3 cellular contexts compared by ENCODE assay signal in the genomic region with DNA sequence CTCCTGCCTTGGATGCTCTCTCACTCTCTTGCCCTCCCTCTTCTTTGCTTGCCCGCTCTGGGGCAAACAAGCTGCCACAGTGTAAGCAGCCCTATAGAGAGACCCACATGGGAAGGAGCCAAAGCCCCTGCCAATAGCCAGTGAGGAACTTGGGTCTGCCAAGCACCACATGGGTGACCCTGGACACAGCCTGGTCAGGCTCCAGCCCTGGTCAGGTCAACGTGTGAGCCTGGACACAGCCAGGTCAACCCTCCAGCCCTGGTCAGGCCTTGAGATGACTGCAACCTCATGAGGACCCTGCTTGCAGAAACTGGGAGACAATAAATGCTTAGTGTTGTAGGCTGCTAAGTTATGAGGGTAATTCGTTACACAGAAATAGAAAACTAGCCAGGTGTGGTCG.
TF ChIP-seq lines count a peak whose summit lies in the region.

No MANE protein-coding gene starts in this region.

TF ChIP-seq in HepG2, 621 proteins besides CTCF, POLR2A, EP300 and RAD21 (continues in another document):
- no peak for TF ChIP-seq ZNF354B (CRISPR knock-in tag; IDR thresholded peaks at IDR 0.05)
- TF ChIP-seq ZNF619 (CRISPR knock-in tag; IDR thresholded peaks at IDR 0.05) = no peak
- TF ChIP-seq, protein P1, sequence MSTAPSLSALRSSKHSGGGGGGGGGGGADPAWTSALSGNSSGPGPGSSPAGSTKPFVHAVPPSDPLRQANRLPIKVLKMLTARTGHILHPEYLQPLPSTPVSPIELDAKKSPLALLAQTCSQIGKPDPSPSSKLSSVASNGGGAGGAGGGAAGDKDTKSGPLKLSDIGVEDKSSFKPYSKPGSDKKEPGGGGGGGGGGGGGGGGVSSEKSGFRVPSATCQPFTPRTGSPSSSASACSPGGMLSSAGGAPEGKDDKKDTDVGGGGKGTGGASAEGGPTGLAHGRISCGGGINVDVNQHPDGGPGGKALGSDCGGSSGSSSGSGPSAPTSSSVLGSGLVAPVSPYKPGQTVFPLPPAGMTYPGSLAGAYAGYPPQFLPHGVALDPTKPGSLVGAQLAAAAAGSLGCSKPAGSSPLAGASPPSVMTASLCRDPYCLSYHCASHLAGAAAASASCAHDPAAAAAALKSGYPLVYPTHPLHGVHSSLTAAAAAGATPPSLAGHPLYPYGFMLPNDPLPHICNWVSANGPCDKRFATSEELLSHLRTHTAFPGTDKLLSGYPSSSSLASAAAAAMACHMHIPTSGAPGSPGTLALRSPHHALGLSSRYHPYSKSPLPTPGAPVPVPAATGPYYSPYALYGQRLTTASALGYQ (CRISPR knock-in tag; IDR thresholded peaks at IDR 0.05) = no peak
- no peak for TF ChIP-seq ZNF282 (IDR thresholded peaks at IDR 0.05; ENCODE audit: partially characterized antibody)
- no peak for TF ChIP-seq ESRRA (CRISPR knock-in tag; IDR thresholded peaks at IDR 0.05; ENCODE audit: low read depth)
- no peak for TF ChIP-seq ZFP1 (CRISPR knock-in tag; IDR thresholded peaks at IDR 0.05)
- TF ChIP-seq, protein P2, sequence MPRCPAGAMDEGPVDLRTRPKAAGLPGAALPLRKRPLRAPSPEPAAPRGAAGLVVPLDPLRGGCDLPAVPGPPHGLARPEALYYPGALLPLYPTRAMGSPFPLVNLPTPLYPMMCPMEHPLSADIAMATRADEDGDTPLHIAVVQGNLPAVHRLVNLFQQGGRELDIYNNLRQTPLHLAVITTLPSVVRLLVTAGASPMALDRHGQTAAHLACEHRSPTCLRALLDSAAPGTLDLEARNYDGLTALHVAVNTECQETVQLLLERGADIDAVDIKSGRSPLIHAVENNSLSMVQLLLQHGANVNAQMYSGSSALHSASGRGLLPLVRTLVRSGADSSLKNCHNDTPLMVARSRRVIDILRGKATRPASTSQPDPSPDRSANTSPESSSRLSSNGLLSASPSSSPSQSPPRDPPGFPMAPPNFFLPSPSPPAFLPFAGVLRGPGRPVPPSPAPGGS (CRISPR knock-in tag; IDR thresholded peaks at IDR 0.05) = no peak
- TF ChIP-seq GABPB1 (CRISPR knock-in tag; IDR thresholded peaks at IDR 0.05) = no peak

TF ChIP-seq in K562, 482 proteins besides CTCF, POLR2A, EP300 and RAD21 (continues in another document):
- TF ChIP-seq, protein P3, sequence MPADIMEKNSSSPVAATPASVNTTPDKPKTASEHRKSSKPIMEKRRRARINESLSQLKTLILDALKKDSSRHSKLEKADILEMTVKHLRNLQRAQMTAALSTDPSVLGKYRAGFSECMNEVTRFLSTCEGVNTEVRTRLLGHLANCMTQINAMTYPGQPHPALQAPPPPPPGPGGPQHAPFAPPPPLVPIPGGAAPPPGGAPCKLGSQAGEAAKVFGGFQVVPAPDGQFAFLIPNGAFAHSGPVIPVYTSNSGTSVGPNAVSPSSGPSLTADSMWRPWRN (IDR thresholded peaks at IDR 0.05; ENCODE audit: low read depth) = no peak
- no peak for TF ChIP-seq CREBBP (IDR thresholded peaks at IDR 0.05; ENCODE audit: low read depth, low read length)
- TF ChIP-seq EWSR1 (IDR thresholded peaks at IDR 0.05; ENCODE audit: borderline replicate concordance, low read depth, partially characterized antibody) = no peak
- no peak for TF ChIP-seq TBL1XR1 (IDR thresholded peaks at IDR 0.05; ENCODE audit: low read length in 2 of 2)
- no peak for TF ChIP-seq SP1 (CRISPR knock-in tag; IDR thresholded peaks at IDR 0.05)
- no peak for TF ChIP-seq NR2F6 (CRISPR knock-in tag; IDR thresholded peaks at IDR 0.05)
- TF ChIP-seq NRF1 (conservative IDR thresholded peaks at IDR 0.05 in 1 of 2, IDR thresholded peaks at IDR 0.05 in 1 of 2) = no peak
- TF ChIP-seq, protein P4, sequence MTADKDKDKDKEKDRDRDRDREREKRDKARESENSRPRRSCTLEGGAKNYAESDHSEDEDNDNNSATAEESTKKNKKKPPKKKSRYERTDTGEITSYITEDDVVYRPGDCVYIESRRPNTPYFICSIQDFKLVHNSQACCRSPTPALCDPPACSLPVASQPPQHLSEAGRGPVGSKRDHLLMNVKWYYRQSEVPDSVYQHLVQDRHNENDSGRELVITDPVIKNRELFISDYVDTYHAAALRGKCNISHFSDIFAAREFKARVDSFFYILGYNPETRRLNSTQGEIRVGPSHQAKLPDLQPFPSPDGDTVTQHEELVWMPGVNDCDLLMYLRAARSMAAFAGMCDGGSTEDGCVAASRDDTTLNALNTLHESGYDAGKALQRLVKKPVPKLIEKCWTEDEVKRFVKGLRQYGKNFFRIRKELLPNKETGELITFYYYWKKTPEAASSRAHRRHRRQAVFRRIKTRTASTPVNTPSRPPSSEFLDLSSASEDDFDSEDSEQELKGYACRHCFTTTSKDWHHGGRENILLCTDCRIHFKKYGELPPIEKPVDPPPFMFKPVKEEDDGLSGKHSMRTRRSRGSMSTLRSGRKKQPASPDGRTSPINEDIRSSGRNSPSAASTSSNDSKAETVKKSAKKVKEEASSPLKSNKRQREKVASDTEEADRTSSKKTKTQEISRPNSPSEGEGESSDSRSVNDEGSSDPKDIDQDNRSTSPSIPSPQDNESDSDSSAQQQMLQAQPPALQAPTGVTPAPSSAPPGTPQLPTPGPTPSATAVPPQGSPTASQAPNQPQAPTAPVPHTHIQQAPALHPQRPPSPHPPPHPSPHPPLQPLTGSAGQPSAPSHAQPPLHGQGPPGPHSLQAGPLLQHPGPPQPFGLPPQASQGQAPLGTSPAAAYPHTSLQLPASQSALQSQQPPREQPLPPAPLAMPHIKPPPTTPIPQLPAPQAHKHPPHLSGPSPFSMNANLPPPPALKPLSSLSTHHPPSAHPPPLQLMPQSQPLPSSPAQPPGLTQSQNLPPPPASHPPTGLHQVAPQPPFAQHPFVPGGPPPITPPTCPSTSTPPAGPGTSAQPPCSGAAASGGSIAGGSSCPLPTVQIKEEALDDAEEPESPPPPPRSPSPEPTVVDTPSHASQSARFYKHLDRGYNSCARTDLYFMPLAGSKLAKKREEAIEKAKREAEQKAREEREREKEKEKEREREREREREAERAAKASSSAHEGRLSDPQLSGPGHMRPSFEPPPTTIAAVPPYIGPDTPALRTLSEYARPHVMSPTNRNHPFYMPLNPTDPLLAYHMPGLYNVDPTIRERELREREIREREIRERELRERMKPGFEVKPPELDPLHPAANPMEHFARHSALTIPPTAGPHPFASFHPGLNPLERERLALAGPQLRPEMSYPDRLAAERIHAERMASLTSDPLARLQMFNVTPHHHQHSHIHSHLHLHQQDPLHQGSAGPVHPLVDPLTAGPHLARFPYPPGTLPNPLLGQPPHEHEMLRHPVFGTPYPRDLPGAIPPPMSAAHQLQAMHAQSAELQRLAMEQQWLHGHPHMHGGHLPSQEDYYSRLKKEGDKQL (CRISPR knock-in tag; IDR thresholded peaks at IDR 0.05; ENCODE audit: borderline replicate concordance) = no peak
- TF ChIP-seq SIRT6 (IDR thresholded peaks at IDR 0.05; ENCODE audit: low read depth, low read length) = no peak
- TF ChIP-seq, protein P5, sequence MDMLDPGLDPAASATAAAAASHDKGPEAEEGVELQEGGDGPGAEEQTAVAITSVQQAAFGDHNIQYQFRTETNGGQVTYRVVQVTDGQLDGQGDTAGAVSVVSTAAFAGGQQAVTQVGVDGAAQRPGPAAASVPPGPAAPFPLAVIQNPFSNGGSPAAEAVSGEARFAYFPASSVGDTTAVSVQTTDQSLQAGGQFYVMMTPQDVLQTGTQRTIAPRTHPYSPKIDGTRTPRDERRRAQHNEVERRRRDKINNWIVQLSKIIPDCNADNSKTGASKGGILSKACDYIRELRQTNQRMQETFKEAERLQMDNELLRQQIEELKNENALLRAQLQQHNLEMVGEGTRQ (CRISPR knock-in tag; IDR thresholded peaks at IDR 0.05) = no peak
- no peak for TF ChIP-seq U2AF2 (optimal IDR thresholded peaks at IDR 0.05; ENCODE audit: low read depth, low read length)
- TF ChIP-seq MTA1 (IDR thresholded peaks at IDR 0.05; ENCODE audit: borderline replicate concordance) = no peak
- TF ChIP-seq LEF1 (IDR thresholded peaks at IDR 0.05) = no peak
- TF ChIP-seq SLC30A9 (CRISPR knock-in tag; IDR thresholded peaks at IDR 0.05) = no peak
- TF ChIP-seq ETS2 (tag; IDR thresholded peaks at IDR 0.05; ENCODE audit: borderline replicate concordance, poor library complexity, severe bottlenecking) = no peak
- TF ChIP-seq BRD9 (IDR thresholded peaks at IDR 0.05; ENCODE audit: low read depth, partially characterized antibody) = no peak

TF ChIP-seq in WTC11, 78 proteins besides CTCF, POLR2A, EP300 and RAD21:
- TF ChIP-seq, protein P5 (CRISPR knock-in tag; IDR thresholded peaks at IDR 0.05) = no peak
- no peak for TF ChIP-seq RELA (CRISPR knock-in tag; IDR thresholded peaks at IDR 0.05; ENCODE audit: borderline replicate concordance)
- no peak for TF ChIP-seq ELF4 (CRISPR knock-in tag; IDR thresholded peaks at IDR 0.05; ENCODE audit: low read depth)
- no peak for TF ChIP-seq FOXP1 (CRISPR knock-in tag; IDR thresholded peaks at IDR 0.05; ENCODE audit: borderline replicate concordance)
- TF ChIP-seq SMAD3 (CRISPR knock-in tag; IDR thresholded peaks at IDR 0.05; ENCODE audit: borderline replicate concordance) = no peak
- no peak for TF ChIP-seq ZNF263 (CRISPR knock-in tag; IDR thresholded peaks at IDR 0.05; ENCODE audit: low read depth)
- no peak for TF ChIP-seq NFE2L1 (CRISPR knock-in tag; IDR thresholded peaks at IDR 0.05)
- TF ChIP-seq, protein P6, sequence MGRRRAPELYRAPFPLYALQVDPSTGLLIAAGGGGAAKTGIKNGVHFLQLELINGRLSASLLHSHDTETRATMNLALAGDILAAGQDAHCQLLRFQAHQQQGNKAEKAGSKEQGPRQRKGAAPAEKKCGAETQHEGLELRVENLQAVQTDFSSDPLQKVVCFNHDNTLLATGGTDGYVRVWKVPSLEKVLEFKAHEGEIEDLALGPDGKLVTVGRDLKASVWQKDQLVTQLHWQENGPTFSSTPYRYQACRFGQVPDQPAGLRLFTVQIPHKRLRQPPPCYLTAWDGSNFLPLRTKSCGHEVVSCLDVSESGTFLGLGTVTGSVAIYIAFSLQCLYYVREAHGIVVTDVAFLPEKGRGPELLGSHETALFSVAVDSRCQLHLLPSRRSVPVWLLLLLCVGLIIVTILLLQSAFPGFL (CRISPR knock-in tag; IDR thresholded peaks at IDR 0.05; ENCODE audit: borderline replicate concordance) = no peak
- no peak for TF ChIP-seq GABPB1 (CRISPR knock-in tag; IDR thresholded peaks at IDR 0.05)
- no peak for TF ChIP-seq ATF1 (CRISPR knock-in tag; IDR thresholded peaks at IDR 0.05)
- TF ChIP-seq CREB1 (CRISPR knock-in tag; IDR thresholded peaks at IDR 0.05) = no peak
